16 cellular contexts compared by ENCODE assay signal in genomic region chr17:80504671-80505413, GRCh38. TPM values are rescaled to one million over a fixed set of nuclear protein-coding genes. Genes with fewer than 3 reads are reported as not detected.
DNase-seq lines count a peak whose midpoint lies in the region; TF ChIP-seq lines count a peak whose summit lies in the region.
"Had no signal": no experiment of that assay in that cellular context is flagged by ENCODE, and none has a peak within 500 bp of the region (broad histone marks: within the 10 kb centered on the region; RNA-seq: fewer than 3 reads in every experiment).

No MANE protein-coding gene starts in this region.

- H3K4me2 ChIP-seq in skeletal muscle satellite cell (ENCODE audit: low read length): peak overlapping the region; percentile 68

- H3K36me3 ChIP-seq in skeletal muscle satellite cell (ENCODE audit: insufficient read depth, low read length): no peaks in the 10 kb centered on the region
- no peaks in the 10 kb centered on the region for H3K36me3 ChIP-seq in adrenal gland (replicated peaks in 1 of 2)
- H3K36me3 ChIP-seq: ovary, transverse colon had no signal

- H3K27ac ChIP-seq in dorsolateral prefrontal cortex (no peak overlapping the region), adrenal gland (no peak overlapping the region)
- H3K27ac ChIP-seq: ovary, transverse colon had no signal

- no peaks in the 10 kb centered on the region for H3K27me3 ChIP-seq in skeletal muscle satellite cell (ENCODE audit: control insufficient read depth, insufficient read depth, low read length)
- peaks cover 0 to 11% (median 0%) of the 10 kb centered on the region in 45 donors for H3K27me3 ChIP-seq in dorsolateral prefrontal cortex
- H3K27me3 ChIP-seq in adrenal gland: peaks cover 6% of the 10 kb centered on the region
- H3K27me3 ChIP-seq: ovary had no signal

- H3K4me1 ChIP-seq in skeletal muscle satellite cell (ENCODE audit: control insufficient read depth, insufficient read depth, low read length) (peaks cover 34% of the 10 kb centered on the region), adrenal gland (replicated peaks in 1 of 2) (no peaks in the 10 kb centered on the region)

- WGBS in adrenal gland, 4 donors: 17 to 26% (median 24%) methylated on average over 8 of the region's 8 CpGs

- TF ChIP-seq POLR2A in adrenal gland (IDR thresholded peaks at IDR 0.05): no peak

- TF ChIP-seq CTCF in dorsolateral prefrontal cortex (IDR thresholded peaks at IDR 0.05 in 54 of 56, conservative IDR thresholded peaks at IDR 0.05 in 2 of 56; ENCODE audit: low read depth in 1 of 56, partially characterized antibody in 56 of 56) (no peak), adrenal gland (IDR thresholded peaks at IDR 0.05) (no peak)

- peak overlapping the region; percentile 73 for H3K9ac ChIP-seq in skeletal muscle satellite cell (ENCODE audit: low read depth, low read length)

- DNase-seq in NCI-H2171 treated with DMSO at 0.1 percent for 48 hours (lab: John Stamatoyannopoulos, UW): peak; percentile 26
- DNase-seq in NCI-H2171 (lab: John Stamatoyannopoulos, UW): no peak
- DNase-seq in SK-MEL-5 (ENCODE audit: low read depth, low spot score): peak; percentile 51
- peak; percentile 68 for DNase-seq in fibroblast of peridontal ligament (ENCODE audit: extremely low read depth)
- DNase-seq in iPS-NIHi7 (ENCODE audit: extremely low spot score): no peak
- no peak for DNase-seq in dorsolateral prefrontal cortex
- DNase-seq in adrenal gland: no peak
- DNase-seq: activated CD4-positive, alpha-beta T cell treated with anti-CD3 and anti-CD28 coated beads for 48 hours; activated T-cell treated with anti-CD3 and anti-CD28 coated beads, Interleukin-2, amount 50 U/mL, for 48 hours; anterior cingulate cortex; DND-41; NCI-H2081 treated with DMSO at 0.1 percent for 48 hours; ovary; T-cell; transverse colon had no signal

- in situ Hi-C loops in SK-MEL-5 (cut with HindIII; ENCODE audit: low pct_unique_long_range_greater_than_20kb, low sequenced_read_pairs): no loop called here

- intact Hi-C loops in dorsolateral prefrontal cortex (cut with DNase I): no loop called here
- intact Hi-C loops in adrenal gland (cut with DNase I): no loop called here

- H3K9me3 ChIP-seq in skeletal muscle satellite cell (replicated peaks; ENCODE audit: low read length) (no peaks in the 10 kb centered on the region), adrenal gland (replicated peaks in 1 of 3) (no peaks in the 10 kb centered on the region)
- H3K9me3 ChIP-seq: ovary, transverse colon had no signal

- H3K4me3 ChIP-seq in skeletal muscle satellite cell (ENCODE audit: low read length): peak overlapping the region; percentile 28
- H3K4me3 ChIP-seq in dorsolateral prefrontal cortex: no peak overlapping the region
- H3K4me3 ChIP-seq in adrenal gland: no peak overlapping the region
- H3K4me3 ChIP-seq: ovary, transverse colon had no signal

RNA-seq across cellular contexts. Expression of gene NPTX1, which starts 28.4 kb away (rescaled TPM):
- total RNA-seq in SK-MEL-5 (2014; rRNA removed; shearing (Covaris generic)): 0.18 and 0.29 TPM in 2 replicates
- polyA plus RNA-seq in SK-MEL-5 (2015; cell fraction: cytosol; rRNA removed): 2.2 and 2.7 TPM in 2 replicates
- polyA plus RNA-seq in SK-MEL-5 (2015; cell fraction: nucleus; rRNA removed): 0.58 and 2.0 TPM in 2 replicates
- total RNA-seq in skeletal muscle satellite cell (2012; rRNA removed): 0.44 and 0.76 TPM in 2 replicates
- 100 to 1,000 TPM in 119 of 120 experiments, 10 to 100 TPM in 1; 88.1 to 345 (median 239) TPM for total RNA-seq in dorsolateral prefrontal cortex
- 10 to 100 TPM in 1 of 8 donors, 1 to 10 TPM in 7; 1.1 to 20.6 (median 5.5) TPM for total RNA-seq in adrenal gland
- polyA plus RNA-seq in adrenal gland: 10 to 100 TPM in 1 of 3 donors, 1 to 10 TPM in 1, under 1 TPM in 1; 0.30 to 68.2 (median 1.0) TPM

RNA-seq across cellular contexts. Expression of gene RPTOR, which starts 39.8 kb away (rescaled TPM):
- total RNA-seq in SK-MEL-5 (2014; rRNA removed; shearing (Covaris generic)): 27.3 and 28.6 TPM in 2 replicates
- 76.5 and 91.9 TPM in 2 replicates for polyA plus RNA-seq in SK-MEL-5 (2015; cell fraction: cytosol; rRNA removed)
- 29.6 and 35.2 TPM in 2 replicates for polyA plus RNA-seq in SK-MEL-5 (2015; cell fraction: nucleus; rRNA removed)
- 27.7 and 30.2 TPM in 2 replicates for total RNA-seq in skeletal muscle satellite cell (2012; rRNA removed)
- 10 to 100 TPM; 44.7 to 76.5 (median 57.2) TPM for total RNA-seq in dorsolateral prefrontal cortex
- total RNA-seq in adrenal gland: 10 to 100 TPM; 27.5 to 53.3 (median 34.3) TPM
- polyA plus RNA-seq in adrenal gland: 10 to 100 TPM in 2 of 3 donors, 1 to 10 TPM in 1; 9.7 to 26.4 (median 24.6) TPM

Comparison
In these comparisons a context has a peak if more than half of its experiments do, and no peak if none do; other contexts are left out.
1. DNase-seq: peak in NCI-H2171 treated with DMSO at 0.1 percent for 48 hours (single experiment), SK-MEL-5 (single experiment) and fibroblast of peridontal ligament (single experiment); none in NCI-H2171 (single experiment), iPS-NIHi7 (single experiment), dorsolateral prefrontal cortex (0 of 10) and adrenal gland (0 of 7).
2. RNA of gene NPTX1, which starts 28.4 kb away (total RNA-seq): 88.1 to 345 TPM in dorsolateral prefrontal cortex; 1.1 to 20.6 TPM in adrenal gland and 0.18 to 0.29 TPM in SK-MEL-5; every median in the first group is over 4 times any median in the second.